In genomic region chr11:121967131-121967689, GRCh38 we compare ENCODE assay signal across 15 cellular contexts.
"Had no signal": no experiment of that assay in that cellular context is flagged by ENCODE, and none has a peak within 500 bp of the region (broad histone marks: within the 10 kb centered on the region; RNA-seq: fewer than 3 reads in every experiment).

No MANE protein-coding gene starts in this region.

- H3K27me3 ChIP-seq: heart right ventricle had no signal

- H3K27me3 Mint-ChIP-seq: type B pancreatic cell had no signal

- H3K27ac ChIP-seq: epithelial cell of prostate, heart right ventricle had no signal

- H3K9me3 ChIP-seq: mucosa of descending colon had no signal

- H3K36me3 Mint-ChIP-seq: naive thymus-derived CD8-positive, alpha-beta T cell; type B pancreatic cell had no signal

- H3K27ac Mint-ChIP-seq: activated naive CD4-positive, alpha-beta T cell treated with anti-CD3 and anti-CD28 coated beads for 36 hours; activated T-helper 17 cell treated with anti-CD3 and anti-CD28 coated beads, Interleukin-2, amount 50 U/mL, for 72 hours; dendritic cell treated with granulocyte-macrophage colony-stimulating factor and Interleukin-4, amounts not matched to agents 40 ng/mL and 50 ng/mL, for 4 days; naive thymus-derived CD8-positive, alpha-beta T cell; progenitor cell of endocrine pancreas; type B pancreatic cell had no signal

- H3K4me3 ChIP-seq: heart right ventricle, mucosa of descending colon had no signal

- H3K9me3 Mint-ChIP-seq: activated naive CD4-positive, alpha-beta T cell treated with anti-CD3 and anti-CD28 coated beads for 36 hours; dendritic cell treated with granulocyte-macrophage colony-stimulating factor and Interleukin-4, amounts not matched to agents 40 ng/mL and 50 ng/mL, for 4 days had no signal

- H3K36me3 ChIP-seq: heart right ventricle had no signal

- H3K4me1 Mint-ChIP-seq: activated T-helper 17 cell treated with anti-CD3 and anti-CD28 coated beads, Interleukin-2, amount 50 U/mL, for 72 hours had no signal

- H3K4me3 Mint-ChIP-seq: activated naive CD4-positive, alpha-beta T cell treated with anti-CD3 and anti-CD28 coated beads for 36 hours; activated T-helper 17 cell treated with anti-CD3 and anti-CD28 coated beads, Interleukin-2, amount 50 U/mL, for 72 hours; dendritic cell treated with granulocyte-macrophage colony-stimulating factor and Interleukin-4, amounts not matched to agents 40 ng/mL and 50 ng/mL, for 4 days; naive thymus-derived CD8-positive, alpha-beta T cell; type B pancreatic cell had no signal

- ATAC-seq: activated T-helper 17 cell treated with anti-CD3 and anti-CD28 coated beads, Interleukin-2, amount 50 U/mL, for 72 hours; heart right ventricle; left colon; mucosa of descending colon; naive thymus-derived CD8-positive, alpha-beta T cell; right cardiac atrium; stimulated activated naive CD8-positive, alpha-beta T cell treated with anti-CD3 and anti-CD28 coated beads, Interleukin-15, Interleukin-2, amounts not matched to agents 100 U/mL and 50 U/mL, for 24 hours had no signal

- DNase-seq: activated CD4-positive, alpha-beta T cell treated with anti-CD3 and anti-CD28 coated beads for 1 hour; activated CD4-positive, alpha-beta T cell treated with anti-CD3 and anti-CD28 coated beads, Interleukin-2, amount 50 U/mL, for 4 hours; activated naive CD4-positive, alpha-beta T cell treated with anti-CD3 and anti-CD28 coated beads for 36 hours; heart right ventricle; left colon; mucosa of descending colon; naive thymus-derived CD8-positive, alpha-beta T cell; occipital lobe; right cardiac atrium; stimulated activated naive CD8-positive, alpha-beta T cell treated with anti-CD3 and anti-CD28 coated beads, Interleukin-15, Interleukin-2, amounts not matched to agents 100 U/mL and 50 U/mL, for 24 hours had no signal
